In genomic region chr2:182650704-182651103, GRCh38 we compare ENCODE assay signal across 9 cellular contexts.
DNase-seq lines count a peak whose midpoint lies in the region; ATAC-seq and TF ChIP-seq lines count a peak whose summit lies in the region.
"Had no signal": no experiment of that assay in that cellular context is flagged by ENCODE, and none has a peak within 500 bp of the region (broad histone marks: within the 10 kb centered on the region; RNA-seq: fewer than 3 reads in every experiment).

No MANE protein-coding gene starts in this region.

- peaks cover 2 to 7% of the 10 kb centered on the region in 2 donors for H3K27me3 Mint-ChIP-seq in CD8-positive, alpha-beta memory T cell

- H3K9ac ChIP-seq in Karpas-422 (ENCODE audit: low read length), result no peak overlapping the region

- ATAC-seq in foreskin keratinocyte (peak; percentile 25), sciatic nerve (peak; percentile 87)
- ATAC-seq in activated naive CD4-positive, alpha-beta T cell treated with anti-CD3 and anti-CD28 coated beads, Interleukin-2, amount 50 U/mL, for 72 hours, result no peak

- no peak overlapping the region for H3K4me3 Mint-ChIP-seq in CD8-positive, alpha-beta memory T cell

- H3K36me3 ChIP-seq in Karpas-422 (ENCODE audit: insufficient read depth, low read length), result no peaks in the 10 kb centered on the region
- no peaks in the 10 kb centered on the region for H3K36me3 ChIP-seq in CD8-positive, alpha-beta memory T cell (ENCODE audit: insufficient read depth, low read length)
- H3K36me3 ChIP-seq: SJSA1 had no signal

- H3K79me2 ChIP-seq in Karpas-422 (ENCODE audit: low read length), result no peaks in the 10 kb centered on the region

- peak overlapping the region in 1 of 8 donors; percentile 56 for H3K27ac Mint-ChIP-seq in CD8-positive, alpha-beta memory T cell
- H3K27ac Mint-ChIP-seq in activated naive CD4-positive, alpha-beta T cell treated with anti-CD3 and anti-CD28 coated beads, Interleukin-2, amount 50 U/mL, for 72 hours, result no peak overlapping the region

- H4K20me1 ChIP-seq in Karpas-422 (ENCODE audit: insufficient read depth, low read depth, low read length), result no peaks in the 10 kb centered on the region

- H3K4me1 ChIP-seq in Karpas-422 (ENCODE audit: low read length) (no peaks in the 10 kb centered on the region), foreskin keratinocyte (no peaks in the 10 kb centered on the region)
- no peaks in the 10 kb centered on the region for H3K4me1 ChIP-seq in CD8-positive, alpha-beta memory T cell (ENCODE audit: insufficient read depth, low read length)
- H3K4me1 ChIP-seq: SJSA1 had no signal

- H3K27ac ChIP-seq in Karpas-422 (ENCODE audit: low read length) (no peak overlapping the region), foreskin keratinocyte (no peak overlapping the region)
- no peak overlapping the region for H3K27ac ChIP-seq in CD8-positive, alpha-beta memory T cell (ENCODE audit: low read depth, low read length)
- H3K27ac ChIP-seq: SJSA1 had no signal

- TF ChIP-seq CTCF in foreskin keratinocyte (conservative IDR thresholded peaks at IDR 0.05), result peak; percentile 76

- intact Hi-C loops in sciatic nerve (cut with DNase I), result loop anchor here (10.0 kb wide), 1 partner anchor 466 kb away; no protein-coding TSS in a partner anchor

- CTCF ChIA-PET in CD8-positive, alpha-beta memory T cell (lab: Charles Lee), result interaction anchor here (1.4 kb wide), 1 partner anchor 16 kb away, joined by 4 read pairs; no protein-coding TSS in a partner anchor

- no peak overlapping the region for H3K4me3 ChIP-seq in Karpas-422 (ENCODE audit: low read length)
- H3K4me3 ChIP-seq in CD8-positive, alpha-beta memory T cell (ENCODE audit: low read length), result no peak overlapping the region
- H3K4me3 ChIP-seq: SJSA1 had no signal

- H3K9me3 Mint-ChIP-seq in CD8-positive, alpha-beta memory T cell, result no peaks in the 10 kb centered on the region
- no peaks in the 10 kb centered on the region for H3K9me3 Mint-ChIP-seq in activated naive CD4-positive, alpha-beta T cell treated with anti-CD3 and anti-CD28 coated beads, Interleukin-2, amount 50 U/mL, for 72 hours

- no peaks in the 10 kb centered on the region for H3K36me3 Mint-ChIP-seq in CD8-positive, alpha-beta memory T cell
- no peaks in the 10 kb centered on the region for H3K36me3 Mint-ChIP-seq in activated naive CD4-positive, alpha-beta T cell treated with anti-CD3 and anti-CD28 coated beads, Interleukin-2, amount 50 U/mL, for 72 hours

- H2AFZ ChIP-seq in Karpas-422 (ENCODE audit: low read length), result no peak overlapping the region

- H3K27me3 ChIP-seq in Karpas-422 (ENCODE audit: low read length) (no peaks in the 10 kb centered on the region), foreskin keratinocyte (no peaks in the 10 kb centered on the region)
- H3K27me3 ChIP-seq in CD8-positive, alpha-beta memory T cell (ENCODE audit: insufficient read depth, low read length, poor library complexity, severe bottlenecking), result no peaks in the 10 kb centered on the region
- H3K27me3 ChIP-seq: SJSA1 had no signal

- no peak overlapping the region for H3K4me2 ChIP-seq in Karpas-422 (ENCODE audit: low read depth, low read length, poor library complexity, severe bottlenecking)

- POLR2A ChIA-PET in CD8-positive, alpha-beta memory T cell (lab: Charles Lee), result no interaction called here

- H3K9me2 ChIP-seq in Karpas-422 (replicated peaks; ENCODE audit: insufficient read depth, low read length), result no peaks in the 10 kb centered on the region

- no peaks in the 10 kb centered on the region for H3K9me3 ChIP-seq in Karpas-422 (ENCODE audit: low read length)
- H3K9me3 ChIP-seq in CD8-positive, alpha-beta memory T cell (ENCODE audit: low read length), result no peaks in the 10 kb centered on the region
- H3K9me3 ChIP-seq: SJSA1 had no signal

- peaks cover 0 to 10% (median 3%) of the 10 kb centered on the region in 3 donors for H3K4me1 Mint-ChIP-seq in CD8-positive, alpha-beta memory T cell

- DNase-seq in GM03348 (ENCODE audit: low spot score) (peak; percentile 61), Karpas-422 (peak; percentile 59), SHP77 treated with DMSO at 0.1 percent for 48 hours (lab: John Stamatoyannopoulos, UW) (peak; percentile 29), foreskin keratinocyte (peak in 1 of 2 donors; percentile 50), sciatic nerve (ENCODE audit: low spot score) (no peak), ureter (ENCODE audit: low spot score) (no peak)
- no peak for DNase-seq in CD8-positive, alpha-beta memory T cell
- no peak for DNase-seq in activated naive CD4-positive, alpha-beta T cell treated with anti-CD3 and anti-CD28 coated beads, Interleukin-2, amount 50 U/mL, for 72 hours (ENCODE audit: low spot score in 2 of 2)

Comparison
In these comparisons a context has a peak if more than half of its experiments do, and no peak if none do; other contexts are left out.
1. DNase-seq: peak in GM03348 (single experiment), Karpas-422 (single experiment) and SHP77 treated with DMSO at 0.1 percent for 48 hours (single experiment); none in sciatic nerve (single experiment), CD8-positive, alpha-beta memory T cell (0 of 5), ureter (single experiment) and activated naive CD4-positive, alpha-beta T cell treated with anti-CD3 and anti-CD28 coated beads, Interleukin-2, amount 50 U/mL, for 72 hours (0 of 2).
2. ATAC-seq: peak in foreskin keratinocyte (single experiment) and sciatic nerve (single experiment); none in activated naive CD4-positive, alpha-beta T cell treated with anti-CD3 and anti-CD28 coated beads, Interleukin-2, amount 50 U/mL, for 72 hours (0 of 2).